8 cellular contexts compared by ENCODE assay signal in the genomic region with DNA sequence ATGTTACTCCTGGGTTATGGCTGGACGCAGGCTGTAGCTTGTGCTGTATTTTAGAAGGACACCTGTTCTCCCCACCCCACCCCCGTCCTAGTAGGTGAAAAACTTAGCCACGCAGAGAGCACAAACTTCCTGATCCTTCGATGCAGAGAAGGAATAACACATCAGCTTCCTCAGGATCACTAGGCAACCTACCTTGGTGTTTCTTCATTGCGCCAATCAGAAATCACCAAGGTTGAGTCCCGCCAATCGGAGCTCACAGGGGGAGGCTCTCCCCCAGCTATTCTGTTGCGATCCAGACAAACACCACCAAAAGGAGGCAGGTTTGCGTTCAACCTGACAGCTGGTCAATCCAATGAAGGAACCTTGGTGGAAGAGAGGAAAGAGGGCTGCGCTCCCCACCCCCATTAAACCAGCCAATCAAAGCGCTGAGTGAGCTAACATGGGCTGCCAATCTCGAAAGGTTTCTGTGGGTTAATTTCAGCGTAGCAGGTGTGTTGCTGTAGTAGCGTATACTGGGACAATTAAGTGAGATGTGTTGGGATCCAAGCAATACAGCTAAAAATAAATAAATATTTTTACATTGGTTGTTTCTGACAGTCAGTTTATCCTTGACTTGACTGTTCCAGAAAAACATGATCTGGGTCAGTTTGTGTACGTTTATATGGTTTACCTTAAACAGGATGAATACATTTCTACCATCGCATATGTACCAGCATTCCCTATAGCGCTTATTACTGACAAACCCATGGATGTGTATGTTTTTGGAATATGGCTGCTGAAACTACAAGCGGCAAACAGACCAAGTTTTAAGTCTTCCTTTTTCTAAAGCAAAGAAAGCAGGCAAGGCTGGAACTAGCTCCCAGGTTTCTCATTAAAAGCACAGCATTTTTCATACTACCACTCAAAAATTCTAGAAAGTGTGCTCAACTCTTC. TPM values are rescaled to one million over a fixed set of nuclear protein-coding genes. Genes with fewer than 3 reads are reported as not detected.
DNase-seq lines count a peak whose midpoint lies in the region; ATAC-seq and TF ChIP-seq lines count a peak whose summit lies in the region.

A gene (minus strand): TSS at position 160 of the 933 bp plus-strand sequence. CDS start 2,316 bp downstream, outside the sequence.

- peak within 1 kb of the TSS; percentile 93 for H3K4me3 ChIP-seq in BE2C (ENCODE audit: low read depth, low read length)

- H3K4me3 Mint-ChIP-seq in activated CD4-positive, alpha-beta T cell treated with anti-CD3 and anti-CD28 coated beads, Interleukin-2, amount 10 ng/mL, durations not matched to agents 7 days and 5 days = peak within 1 kb of the TSS; percentile 93
- peak within 1 kb of the TSS; percentile 82 for H3K4me3 Mint-ChIP-seq in dendritic cell treated with granulocyte-macrophage colony-stimulating factor and Interleukin-4, amounts not matched to agents 40 ng/mL and 50 ng/mL, for 4 days

- CTCF ChIA-PET in activated CD4-positive, alpha-beta T cell treated with anti-CD3 and anti-CD28 coated beads, Interleukin-2, amount 10 ng/mL, durations not matched to agents 7 days and 5 days (lab: Charles Lee) = interaction anchor here (0.7 to 1.6 kb wide), 9 partner anchors 10 to 327 kb away, joined by 3 to 5 read pairs (median 4); no protein-coding TSS in a partner anchor

- TF ChIP-seq CTCF in BE2C (IDR thresholded peaks at IDR 0.05; ENCODE audit: low read depth, low read length) = peak; percentile 35; the same call in 1 of the 2 replicates

- POLR2A ChIA-PET in activated CD4-positive, alpha-beta T cell treated with anti-CD3 and anti-CD28 coated beads, Interleukin-2, amount 10 ng/mL, durations not matched to agents 7 days and 5 days (lab: Charles Lee) = interaction anchor here (0.5 to 1.0 kb wide), 5 partner anchors 10 to 80 kb away, joined by 3 to 4 read pairs (median 3); a partner anchor contains a TSS

- peak; percentile 95 for DNase-seq in BE2C
- peak; percentile 100 for DNase-seq in NCI-H69 (lab: John Stamatoyannopoulos, UW)
- peak; percentile 97 for DNase-seq in activated CD4-positive, alpha-beta T cell treated with anti-CD3 and anti-CD28 coated beads, Interleukin-2, amount 10 ng/mL, durations not matched to agents 7 days and 5 days
- peak; percentile 96 for DNase-seq in left lobe of liver (ENCODE audit: low spot score)
- peak; percentile 83 for DNase-seq in stimulated activated CD4-positive, alpha-beta T cell treated with anti-CD3 and anti-CD28 coated beads, Interleukin-2, amount 100 ng/mL, for 4 hours (ENCODE audit: low read depth)

- H3K9me3 Mint-ChIP-seq in activated CD4-positive, alpha-beta T cell treated with anti-CD3 and anti-CD28 coated beads, Interleukin-2, amount 10 ng/mL, durations not matched to agents 7 days and 5 days = no peaks in the 10 kb centered on the region
- H3K9me3 Mint-ChIP-seq in dendritic cell treated with granulocyte-macrophage colony-stimulating factor and Interleukin-4, amounts not matched to agents 40 ng/mL and 50 ng/mL, for 4 days = no peaks in the 10 kb centered on the region

- peak within 1 kb of the TSS; percentile 86 for H3K27ac Mint-ChIP-seq in activated CD4-positive, alpha-beta T cell treated with anti-CD3 and anti-CD28 coated beads, Interleukin-2, amount 10 ng/mL, durations not matched to agents 7 days and 5 days
- peak within 1 kb of the TSS; percentile 78 for H3K27ac Mint-ChIP-seq in dendritic cell treated with granulocyte-macrophage colony-stimulating factor and Interleukin-4, amounts not matched to agents 40 ng/mL and 50 ng/mL, for 4 days

- intact Hi-C loops in dendritic cell treated with granulocyte-macrophage colony-stimulating factor and Interleukin-4, amounts not matched to agents 40 ng/mL and 50 ng/mL, for 4 days (cut with micrococcal nuclease) = no loop called here

- peaks cover 14% of the 10 kb centered on the region for H3K36me3 Mint-ChIP-seq in activated CD4-positive, alpha-beta T cell treated with anti-CD3 and anti-CD28 coated beads, Interleukin-2, amount 10 ng/mL, durations not matched to agents 7 days and 5 days (ENCODE audit: low read depth)
- peaks cover 34% of the 10 kb centered on the region for H3K36me3 Mint-ChIP-seq in dendritic cell treated with granulocyte-macrophage colony-stimulating factor and Interleukin-4, amounts not matched to agents 40 ng/mL and 50 ng/mL, for 4 days (ENCODE audit: low read depth)

- peaks cover 7% of the 10 kb centered on the region for H3K27me3 Mint-ChIP-seq in activated CD4-positive, alpha-beta T cell treated with anti-CD3 and anti-CD28 coated beads, Interleukin-2, amount 10 ng/mL, durations not matched to agents 7 days and 5 days
- no peaks in the 10 kb centered on the region for H3K27me3 Mint-ChIP-seq in dendritic cell treated with granulocyte-macrophage colony-stimulating factor and Interleukin-4, amounts not matched to agents 40 ng/mL and 50 ng/mL, for 4 days

- H3K27me3 ChIP-seq in BE2C = no peaks in the 10 kb centered on the region; the same call in 1 of the 2 replicates

- peaks cover 21% of the 10 kb centered on the region for H3K36me3 ChIP-seq in BE2C

- H3K4me1 Mint-ChIP-seq in activated CD4-positive, alpha-beta T cell treated with anti-CD3 and anti-CD28 coated beads, Interleukin-2, amount 10 ng/mL, durations not matched to agents 7 days and 5 days = peaks cover 26% of the 10 kb centered on the region
- H3K4me1 Mint-ChIP-seq in dendritic cell treated with granulocyte-macrophage colony-stimulating factor and Interleukin-4, amounts not matched to agents 40 ng/mL and 50 ng/mL, for 4 days (ENCODE audit: low read depth) = peaks cover 24% of the 10 kb centered on the region

- ATAC-seq in GM19328 (IDR thresholded peaks at IDR 0.05; ENCODE audit: unreplicated experiment) = peak; percentile 98
- peak; percentile 99 for ATAC-seq in HG03520 (IDR thresholded peaks at IDR 0.05; ENCODE audit: unreplicated experiment)
- peak; percentile 99 for ATAC-seq in left lobe of liver

- no peaks in the 10 kb centered on the region for H3K9me3 ChIP-seq in BE2C

- H3K4me1 ChIP-seq in BE2C = peaks cover 3% of the 10 kb centered on the region; the same call in 1 of the 2 replicates

RNA-seq across cellular contexts. Expression of the gene that starts here (rescaled TPM):
- 16.2 TPM for polyA plus RNA-seq in BE2C (2012; ENCODE audit: insufficient read depth, insufficient read length, low read depth)
- total RNA-seq in activated CD4-positive, alpha-beta T cell treated with anti-CD3 and anti-CD28 coated beads, Interleukin-2, amount 10 ng/mL, durations not matched to agents 7 days and 5 days = 10 to 100 TPM; 24.0 to 27.1 TPM
- total RNA-seq in left lobe of liver = 10.2 TPM

Comparison
In these comparisons a context has a peak if more than half of its experiments do, and no peak if none do; other contexts are left out.
1. Peak in every context shown above with its lines: DNase-seq, ATAC-seq and H3K4me3 ChIP-seq.